In genomic region chr5:151251001-151251551, GRCh38 we compare ENCODE assay signal across 12 cellular contexts. TPM values are rescaled to one million over a fixed set of nuclear protein-coding genes. Genes with fewer than 3 reads are reported as not detected.
A peak's percentile ranks its signal among the peaks of the same experiment; 100 is the strongest.
DNase-seq lines count a peak whose midpoint lies in the region; ATAC-seq, FAIRE-seq and TF ChIP-seq lines count a peak whose summit lies in the region.
"Had no signal": no experiment of that assay in that cellular context is flagged by ENCODE, and none has a peak within 500 bp of the region (broad histone marks: within the 10 kb centered on the region; RNA-seq: fewer than 3 reads in every experiment).

No MANE protein-coding gene starts in this region.

- H3K9me3 Mint-ChIP-seq in activated naive CD8-positive, alpha-beta T cell treated with anti-CD3 and anti-CD28 coated beads, Interleukin-2, amount 50 U/mL, for 24 hours, result no peaks in the 10 kb centered on the region

- H3K4me3 ChIP-seq in spleen, result peak overlapping the region in 1 of 8 donors; percentile 97
- H3K4me3 ChIP-seq: GM23248 had no signal

- TF ChIP-seq POLR2A in spleen (IDR thresholded peaks at IDR 0.05), result no peak

- H3K27ac ChIP-seq in spleen, result peak overlapping the region in 6 of 8 donors; percentile 51 to 94 (median 87)
- H3K27ac ChIP-seq: GM23248 had no signal

- H3K27me3 Mint-ChIP-seq in activated naive CD8-positive, alpha-beta T cell treated with anti-CD3 and anti-CD28 coated beads, Interleukin-2, amount 50 U/mL, for 24 hours, result no peaks in the 10 kb centered on the region

- H3K27me3 ChIP-seq in spleen (replicated peaks in 1 of 7), result no peaks in the 10 kb centered on the region

- DNase-seq in GM18507 (ENCODE audit: extremely low spot score, insufficient read length, low read depth), result no peak
- peak; percentile 12 for DNase-seq in RPMI8226
- DNase-seq in activated naive CD8-positive, alpha-beta T cell treated with anti-CD3 and anti-CD28 coated beads, Interleukin-2, amount 50 U/mL, for 24 hours, result peak; percentile 41
- DNase-seq in spleen, result no peak
- no peak for DNase-seq in SW 1271 (lab: John Stamatoyannopoulos, UW)
- no peak for DNase-seq in AG08395 (ENCODE audit: low spot score)
- no peak for DNase-seq in NCI-H1436 (lab: John Stamatoyannopoulos, UW)
- DNase-seq: DMS153, PC-3 had no signal

- peak overlapping the region; percentile 83 for H3K27ac Mint-ChIP-seq in activated naive CD8-positive, alpha-beta T cell treated with anti-CD3 and anti-CD28 coated beads, Interleukin-2, amount 50 U/mL, for 24 hours

- peaks cover 18 to 55% (median 44%) of the 10 kb centered on the region in 6 donors for H3K4me1 ChIP-seq in spleen

- peak; percentile 9 for ATAC-seq in activated naive CD8-positive, alpha-beta T cell treated with anti-CD3 and anti-CD28 coated beads, Interleukin-2, amount 50 U/mL, for 24 hours
- ATAC-seq in GM21423 (IDR thresholded peaks at IDR 0.05; ENCODE audit: unreplicated experiment), result no peak
- ATAC-seq: PC-3 had no signal

- intact Hi-C loops in spleen (cut with DNase I; ENCODE audit: low total_unique reads), result no loop called here

- no peak for TF ChIP-seq CTCF in spleen (IDR thresholded peaks at IDR 0.05 in 8 of 11, conservative IDR thresholded peaks at IDR 0.05 in 3 of 11)

- peak; percentile 72 for FAIRE-seq in GM18507 (lab: Jason Lieb, UNC)

- 72 to 85% (median 75%) methylated on average over 5 of the region's 5 CpGs for WGBS in spleen, 5 donors

- no peaks in the 10 kb centered on the region for H3K36me3 ChIP-seq in spleen

- H3K4me3 Mint-ChIP-seq in activated naive CD8-positive, alpha-beta T cell treated with anti-CD3 and anti-CD28 coated beads, Interleukin-2, amount 50 U/mL, for 24 hours, result peak overlapping the region; percentile 87

- H3K36me3 Mint-ChIP-seq in activated naive CD8-positive, alpha-beta T cell treated with anti-CD3 and anti-CD28 coated beads, Interleukin-2, amount 50 U/mL, for 24 hours (ENCODE audit: low read depth), result no peaks in the 10 kb centered on the region

- H3K9me3 ChIP-seq in spleen, result no peaks in the 10 kb centered on the region

- peaks cover 53% of the 10 kb centered on the region for H3K4me1 Mint-ChIP-seq in activated naive CD8-positive, alpha-beta T cell treated with anti-CD3 and anti-CD28 coated beads, Interleukin-2, amount 50 U/mL, for 24 hours

RNA-seq across cellular contexts. Expression of gene GM2A, which starts 1.9 kb away (rescaled TPM):
- 10 to 100 TPM; 54.7 to 95.7 (median 73.7) TPM for total RNA-seq in spleen
- 10 to 100 TPM; 31.6 to 86.2 (median 48.4) TPM for polyA plus RNA-seq in spleen

RNA-seq across cellular contexts. Expression of gene CCDC69, which starts 27.2 kb away (rescaled TPM):
- total RNA-seq in spleen, result 100 to 1,000 TPM in 4 of 7 donors, 10 to 100 TPM in 3; 68.4 to 145 (median 106) TPM
- 10 to 100 TPM; 37.7 to 90.3 (median 39.3) TPM for polyA plus RNA-seq in spleen

RNA-seq across cellular contexts. Expression of gene SLC36A3, which starts 52.5 kb away (rescaled TPM):
- not detected for total RNA-seq in spleen
- polyA plus RNA-seq in spleen, result not detected
- total RNA-seq: GM23248, PC-3, renal cortical epithelial cell had no signal
- polyA plus RNA-seq: GM23248 had no signal

Comparison
In these comparisons a context has a peak if more than half of its experiments do, and no peak if none do; other contexts are left out.
1. DNase-seq: peak in RPMI8226 (single experiment) and activated naive CD8-positive, alpha-beta T cell treated with anti-CD3 and anti-CD28 coated beads, Interleukin-2, amount 50 U/mL, for 24 hours (single experiment); none in GM18507 (single experiment), spleen (single experiment), SW 1271 (0 of 2), AG08395 (single experiment) and NCI-H1436 (single experiment).